Comparison of ENCODE assay signal across 8 cellular contexts in the genomic region with DNA sequence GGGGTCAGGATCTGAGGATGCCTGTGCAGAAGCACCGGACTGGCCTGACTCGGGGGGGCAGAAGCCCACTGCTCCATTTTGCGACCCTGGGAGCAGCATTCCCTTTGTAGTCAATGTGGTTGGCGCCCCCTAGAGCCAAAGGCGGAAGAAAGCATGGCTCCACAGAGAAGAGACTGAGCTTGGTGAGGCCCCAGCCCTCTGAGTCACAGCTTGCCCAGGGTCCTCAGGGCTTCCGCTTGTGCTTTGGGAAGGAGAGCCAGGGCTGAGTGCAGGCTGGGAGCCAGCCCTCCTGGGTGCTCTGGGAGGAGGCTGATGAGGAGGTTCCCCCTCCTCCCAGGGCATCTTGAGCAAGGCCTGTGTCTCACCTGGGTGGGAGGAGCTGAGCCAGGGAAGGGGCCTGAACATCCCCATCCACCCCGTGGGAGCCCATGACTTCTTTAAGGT. TPM values are rescaled to one million over a fixed set of nuclear protein-coding genes. Genes with fewer than 3 reads are reported as not detected.
DNase-seq lines count a peak whose midpoint lies in the region; ATAC-seq and TF ChIP-seq lines count a peak whose summit lies in the region.

No MANE protein-coding gene starts in this region.

- H3F3A ChIP-seq in neural progenitor cell (ENCODE audit: low read depth) = no peaks in the 10 kb centered on the region

- H3K27ac ChIP-seq in esophagus (ENCODE audit: low read depth in 2 of 2, low read length in 1 of 2) = peak overlapping the region; percentile 62 to 77
- H3K27ac ChIP-seq in neural progenitor cell = no peak overlapping the region

- peaks cover 62% of the 10 kb centered on the region for H3K4me1 Mint-ChIP-seq in activated CD8-positive, alpha-beta T cell treated with anti-CD3 and anti-CD28 coated beads, Interleukin-2, amount 10 ng/mL, durations not matched to agents 7 days and 5 days (ENCODE audit: low read depth)
- H3K4me1 Mint-ChIP-seq in neural progenitor cell = peaks cover 11% of the 10 kb centered on the region

- no peak overlapping the region for H3K4me3 Mint-ChIP-seq in activated CD8-positive, alpha-beta T cell treated with anti-CD3 and anti-CD28 coated beads, Interleukin-2, amount 10 ng/mL, durations not matched to agents 7 days and 5 days
- peak overlapping the region; percentile 30 for H3K4me3 Mint-ChIP-seq in neural progenitor cell

- whole genome bisulfite sequencing in esophagus, 2 donors = 12 to 16% methylated on average over 7 of the region's 7 CpGs

- POLR2A ChIA-PET in activated CD8-positive, alpha-beta T cell treated with anti-CD3 and anti-CD28 coated beads, Interleukin-2, amount 10 ng/mL, durations not matched to agents 7 days and 5 days (lab: Charles Lee) = interaction anchor here (1.2 to 2.2 kb wide), 3 partner anchors 19 to 163 kb away, joined by 3 to 12 read pairs (median 8); a partner anchor contains a TSS

- CTCF ChIA-PET in activated CD8-positive, alpha-beta T cell treated with anti-CD3 and anti-CD28 coated beads, Interleukin-2, amount 10 ng/mL, durations not matched to agents 7 days and 5 days (lab: Charles Lee) = interaction anchor here (0.6 to 8.9 kb wide), 28 partner anchors 10 to 573 kb away, joined by 3 to 209 read pairs (median 6); a partner anchor contains a TSS

- H3K36me3 ChIP-seq in esophagus (ENCODE audit: control insufficient read depth in 2 of 2, insufficient read depth in 2 of 2, low read length in 1 of 2) = no peaks in the 10 kb centered on the region
- no peaks in the 10 kb centered on the region for H3K36me3 ChIP-seq in neural progenitor cell

- H3K9ac ChIP-seq in neural progenitor cell = no peak overlapping the region

- DNase-seq in Ammon's horn (ENCODE audit: low spot score) = peak; percentile 47
- DNase-seq in NCI-H2227 treated with DMSO at 0.1 percent for 48 hours (lab: John Stamatoyannopoulos, UW) = peak; percentile 2
- peak; percentile 68 for DNase-seq in activated CD8-positive, alpha-beta T cell treated with anti-CD3 and anti-CD28 coated beads, Interleukin-2, amount 10 ng/mL, durations not matched to agents 7 days and 5 days
- DNase-seq in neural progenitor cell (ENCODE audit: low spot score) = peak; percentile 87
- DNase-seq in inferior parietal cortex (ENCODE audit: extremely low spot score) = no peak

- H3K4me1 ChIP-seq in esophagus (ENCODE audit: control insufficient read depth in 2 of 2, insufficient read depth in 2 of 2, low read length in 1 of 2) (peaks cover 2 to 20% of the 10 kb centered on the region in 2 donors), neural progenitor cell (no peaks in the 10 kb centered on the region)

- H3K9me3 ChIP-seq in esophagus (ENCODE audit: control insufficient read depth in 2 of 2, insufficient read depth in 1 of 2, low read depth in 1 of 2, low read length in 1 of 2) (no peaks in the 10 kb centered on the region), neural progenitor cell (ENCODE audit: low read depth) (no peaks in the 10 kb centered on the region)

- H3K9me3 Mint-ChIP-seq in activated CD8-positive, alpha-beta T cell treated with anti-CD3 and anti-CD28 coated beads, Interleukin-2, amount 10 ng/mL, durations not matched to agents 7 days and 5 days (ENCODE audit: insufficient read depth) = no peaks in the 10 kb centered on the region
- no peaks in the 10 kb centered on the region for H3K9me3 Mint-ChIP-seq in neural progenitor cell

- no peak overlapping the region for H3K4me3 ChIP-seq in esophagus (ENCODE audit: low read depth in 1 of 2, low read length in 2 of 2)
- no peak overlapping the region for H3K4me3 ChIP-seq in neural progenitor cell

- H3K4me2 ChIP-seq in neural progenitor cell = no peak overlapping the region

- peak overlapping the region; percentile 84 for H3K27ac Mint-ChIP-seq in activated CD8-positive, alpha-beta T cell treated with anti-CD3 and anti-CD28 coated beads, Interleukin-2, amount 10 ng/mL, durations not matched to agents 7 days and 5 days
- H3K27ac Mint-ChIP-seq in neural progenitor cell = peak overlapping the region; percentile 22

- peak; percentile 85 for TF ChIP-seq CTCF in neural progenitor cell (IDR thresholded peaks at IDR 0.05)

- H3K27me3 ChIP-seq in esophagus (ENCODE audit: control insufficient read depth in 1 of 2, insufficient read depth in 2 of 2, low read length in 2 of 2) (no peaks in the 10 kb centered on the region), neural progenitor cell (peaks cover 15% of the 10 kb centered on the region)

- H4K20me1 ChIP-seq in neural progenitor cell (ENCODE audit: low read depth) = no peaks in the 10 kb centered on the region

- ATAC-seq in GM18511 (IDR thresholded peaks at IDR 0.05; ENCODE audit: unreplicated experiment) (peak; percentile 58), HG03442 (IDR thresholded peaks at IDR 0.05; ENCODE audit: unreplicated experiment) (no peak)
- ATAC-seq in activated CD8-positive, alpha-beta T cell treated with anti-CD3 and anti-CD28 coated beads, Interleukin-2, amount 10 ng/mL, durations not matched to agents 7 days and 5 days = peak; percentile 77

- H3K36me3 Mint-ChIP-seq in activated CD8-positive, alpha-beta T cell treated with anti-CD3 and anti-CD28 coated beads, Interleukin-2, amount 10 ng/mL, durations not matched to agents 7 days and 5 days (ENCODE audit: low read depth) = no peaks in the 10 kb centered on the region
- no peaks in the 10 kb centered on the region for H3K36me3 Mint-ChIP-seq in neural progenitor cell

- peak overlapping the region; percentile 93 for H2AFZ ChIP-seq in neural progenitor cell (replicated peaks)

- H3K79me2 ChIP-seq in neural progenitor cell (ENCODE audit: low read depth) = no peaks in the 10 kb centered on the region

- no peaks in the 10 kb centered on the region for H3K27me3 Mint-ChIP-seq in activated CD8-positive, alpha-beta T cell treated with anti-CD3 and anti-CD28 coated beads, Interleukin-2, amount 10 ng/mL, durations not matched to agents 7 days and 5 days (ENCODE audit: low read depth)
- peaks cover 16% of the 10 kb centered on the region for H3K27me3 Mint-ChIP-seq in neural progenitor cell (ENCODE audit: insufficient read depth, low read depth)

RNA-seq across cellular contexts. Expression of a gene that starts 5.5 kb away (rescaled TPM):
- 10 to 100 TPM; 29.9 to 31.4 TPM for total RNA-seq in activated CD8-positive, alpha-beta T cell treated with anti-CD3 and anti-CD28 coated beads, Interleukin-2, amount 10 ng/mL, durations not matched to agents 7 days and 5 days
- polyA plus RNA-seq in esophagus = 1,000 to 10,000 TPM in 1 of 2 donors, 100 to 1,000 TPM in 1; 933 to 1,009 TPM
- 0.45 and 0.90 TPM in 2 replicates for total RNA-seq in neural progenitor cell (ENCODE audit: low replicate concordance)

RNA-seq across cellular contexts. Expression of a gene that starts 20.9 kb away (rescaled TPM):
- 10 to 100 TPM; 37.1 to 38.8 TPM for total RNA-seq in activated CD8-positive, alpha-beta T cell treated with anti-CD3 and anti-CD28 coated beads, Interleukin-2, amount 10 ng/mL, durations not matched to agents 7 days and 5 days
- polyA plus RNA-seq in esophagus = 10 to 100 TPM; 25.2 to 29.2 TPM
- total RNA-seq in neural progenitor cell (ENCODE audit: low replicate concordance) = 9.2 and 16.9 TPM in 2 replicates

RNA-seq across cellular contexts. Expression of a gene that starts 50.5 kb away (rescaled TPM):
- total RNA-seq in activated CD8-positive, alpha-beta T cell treated with anti-CD3 and anti-CD28 coated beads, Interleukin-2, amount 10 ng/mL, durations not matched to agents 7 days and 5 days = not detected
- polyA plus RNA-seq in esophagus = 1 to 10 TPM in 1 of 2 donors, under 1 TPM in 1; 0.54 to 2.6 TPM
- 0.25 TPM in 1 of 2 replicates, not detected in the other for total RNA-seq in neural progenitor cell (ENCODE audit: low replicate concordance)

Comparison
In these comparisons a context has a peak if more than half of its experiments do, and no peak if none do; other contexts are left out.
1. RNA of a gene that starts 5.5 kb away (total RNA-seq): 29.9 to 31.4 TPM in activated CD8-positive, alpha-beta T cell treated with anti-CD3 and anti-CD28 coated beads, Interleukin-2, amount 10 ng/mL, durations not matched to agents 7 days and 5 days; 0.45 to 0.90 TPM in neural progenitor cell; every median in the first group is over 10 times any median in the second.